1 cellular context compared by ENCODE assay signal in genomic region chr5:134530375-134531077, GRCh38.
TF ChIP-seq lines count a peak whose summit lies in the region.

No MANE protein-coding gene starts in this region.

TF ChIP-seq in GM23338, 12 proteins besides CTCF, POLR2A, EP300 and RAD21:
- TF ChIP-seq ZNF462 (CRISPR knock-in tag; IDR thresholded peaks at IDR 0.05) (no peak), JUNB (IDR thresholded peaks at IDR 0.05; ENCODE audit: unreplicated experiment) (no peak), ETS1 (IDR thresholded peaks at IDR 0.05) (no peak), POLR2AphosphoS5 (IDR thresholded peaks at IDR 0.05; ENCODE audit: low read depth) (no peak)
